8 cellular contexts compared by ENCODE assay signal in genomic region chr15:60477991-60478632, GRCh38. TPM values are rescaled to one million over a fixed set of nuclear protein-coding genes. Genes with fewer than 3 reads are reported as not detected.
A peak's percentile ranks its signal among the peaks of the same experiment; 100 is the strongest.
DNase-seq lines count a peak whose midpoint lies in the region; ATAC-seq and TF ChIP-seq lines count a peak whose summit lies in the region.

No MANE protein-coding gene starts in this region.

- peaks cover 30% of the 10 kb centered on the region for H3K4me1 ChIP-seq in Panc1 (ENCODE audit: control insufficient read depth, insufficient read depth, low read length)

- POLR2A ChIA-PET in Panc1 (lab: Charles Lee): no interaction called here

- peak overlapping the region; percentile 98 for H3K27ac Mint-ChIP-seq in activated naive CD4-positive, alpha-beta T cell treated with anti-CD3 and anti-CD28 coated beads, Interleukin-2, amount 50 U/mL, for 24 hours

- DNase-seq in activated naive CD4-positive, alpha-beta T cell (lab: John Stamatoyannopoulos, UW): no peak
- DNase-seq in Panc1 (ENCODE audit: low read depth, low spot score) (no peak), left lobe of liver (ENCODE audit: low spot score) (no peak), NCI-H1436 treated with DMSO at 0.1 percent for 48 hours (lab: John Stamatoyannopoulos, UW) (no peak)

- no peaks in the 10 kb centered on the region for H3K9me3 ChIP-seq in Panc1 (ENCODE audit: control insufficient read depth, insufficient read depth, low read depth, low read length)

- H3K4me1 Mint-ChIP-seq in activated naive CD4-positive, alpha-beta T cell treated with anti-CD3 and anti-CD28 coated beads, Interleukin-2, amount 50 U/mL, for 24 hours: peaks cover 65% of the 10 kb centered on the region

- CTCF ChIA-PET in Panc1 (lab: Charles Lee): no interaction called here

- no peaks in the 10 kb centered on the region for H3K27me3 Mint-ChIP-seq in activated naive CD4-positive, alpha-beta T cell treated with anti-CD3 and anti-CD28 coated beads, Interleukin-2, amount 50 U/mL, for 24 hours

- in situ Hi-C loops in Panc1 (cut with HindIII; ENCODE audit: low pct_unique_long_range_greater_than_20kb, low sequenced_read_pairs): no loop called here

- H3K9me3 Mint-ChIP-seq in activated naive CD4-positive, alpha-beta T cell treated with anti-CD3 and anti-CD28 coated beads, Interleukin-2, amount 50 U/mL, for 24 hours: no peaks in the 10 kb centered on the region

- H3K36me3 Mint-ChIP-seq in activated naive CD4-positive, alpha-beta T cell treated with anti-CD3 and anti-CD28 coated beads, Interleukin-2, amount 50 U/mL, for 24 hours: peaks cover 13% of the 10 kb centered on the region

- H3K4me3 Mint-ChIP-seq in activated naive CD4-positive, alpha-beta T cell treated with anti-CD3 and anti-CD28 coated beads, Interleukin-2, amount 50 U/mL, for 24 hours: peak overlapping the region; percentile 95

- H3K27me3 ChIP-seq in Panc1 (ENCODE audit: control insufficient read depth, insufficient read depth, low read length): no peaks in the 10 kb centered on the region

- TSS peak; percentile 72 for BruUV-seq in Panc1 (replicated peaks; lab: Mats Ljungman, UMichigan)

- intact Hi-C loops in Panc1 (cut with micrococcal nuclease; ENCODE audit: unreplicated experiment): no loop called here

- no peak for TF ChIP-seq CTCF in Panc1 (IDR thresholded peaks at IDR 0.05)

- ATAC-seq in Panc1 (peak; percentile 27; the same call in 1 of the 2 replicates), left lobe of liver (peak; percentile 5), GM21528 (IDR thresholded peaks at IDR 0.05; ENCODE audit: low FRiP score, unreplicated experiment) (no peak)

- H3K27ac ChIP-seq in Panc1 (ENCODE audit: low read length) (peak overlapping the region; percentile 99), cingulate gyrus (ENCODE audit: low read depth, low read length) (peak overlapping the region; percentile 85), temporal lobe (ENCODE audit: low read depth, low read length) (peak overlapping the region; percentile 84)

- peak overlapping the region; percentile 94 to 97 for H3K4me3 ChIP-seq in Panc1 (ENCODE audit: low read depth in 2 of 2, low read length in 2 of 2)

- H3K36me3 ChIP-seq in Panc1 (ENCODE audit: control insufficient read depth, insufficient read depth, low read length): peaks cover 16% of the 10 kb centered on the region

RNA-seq across cellular contexts. Expression of gene ICE2, which starts 0.8 kb away (rescaled TPM):
- total RNA-seq in Panc1 (2021; ENCODE audit: unreplicated experiment): 66.2 TPM
- polyA plus RNA-seq in Panc1 (2012; ENCODE audit: insufficient read length): 25.3 TPM
- 18.1 TPM for total RNA-seq in left lobe of liver
- total RNA-seq in temporal lobe: 29.5 TPM
